In the genomic region with DNA sequence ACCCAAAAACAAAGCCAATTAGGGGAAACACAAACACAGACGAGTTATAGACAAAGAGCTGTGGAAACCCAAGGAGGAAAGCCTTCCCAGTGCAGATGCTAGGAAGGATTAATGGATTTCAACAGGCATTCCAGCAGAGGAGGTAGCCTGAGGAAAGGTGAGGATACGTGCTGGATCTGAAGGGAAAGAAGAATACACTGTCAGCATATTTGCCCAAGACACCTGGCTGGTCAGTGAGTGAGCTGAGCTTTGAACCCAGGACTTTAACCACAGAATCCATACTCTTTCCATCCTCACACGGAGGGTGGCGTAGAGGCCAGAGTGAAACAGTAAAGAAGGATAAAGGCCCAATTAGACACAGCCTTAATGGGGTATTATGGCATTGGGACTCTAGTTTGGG, we compare ENCODE assay signal across 21 cellular contexts. TPM values are rescaled to one million over a fixed set of nuclear protein-coding genes. Genes with fewer than 3 reads are reported as not detected.
DNase-seq lines count a peak whose midpoint lies in the region; ATAC-seq, FAIRE-seq and TF ChIP-seq lines count a peak whose summit lies in the region.
"Had no signal": no experiment of that assay in that cellular context is flagged by ENCODE, and none has a peak within 500 bp of the region (broad histone marks: within the 10 kb centered on the region; RNA-seq: fewer than 3 reads in every experiment).

No MANE protein-coding gene starts in this region.

- H3K9ac ChIP-seq in HepG2 (ENCODE audit: insufficient read depth, low read depth, low read length): no peak overlapping the region
- no peak overlapping the region for H3K9ac ChIP-seq in K562 (ENCODE audit: insufficient read depth in 1 of 2, low read depth in 2 of 2, low read length in 2 of 2)

- POLR2A ChIA-PET in HepG2 (lab: Yijun Ruan, JAX): no interaction called here
- POLR2A ChIA-PET in K562 (lab: Yijun Ruan, JAX): no interaction called here

- TF ChIP-seq RAD21 in HepG2 (CRISPR knock-in tag; IDR thresholded peaks at IDR 0.05) (no peak), K562 (CRISPR knock-in tag; conservative IDR thresholded peaks at IDR 0.05 in 1 of 2, IDR thresholded peaks at IDR 0.05 in 1 of 2) (no peak)

- no peak for ATAC-seq in HepG2
- ATAC-seq in right lobe of liver: no peak
- no peak for ATAC-seq in K562
- ATAC-seq in GM18909 (IDR thresholded peaks at IDR 0.05; ENCODE audit: poor library complexity, unreplicated experiment): no peak
- ATAC-seq: GM23338, HCT116 had no signal

- intact Hi-C loops in HepG2 (cut with micrococcal nuclease; ENCODE audit: unreplicated experiment): no loop called here
- intact Hi-C loops in right lobe of liver (cut with DNase I): no loop called here
- intact Hi-C loops in K562 (cut with micrococcal nuclease): no loop called here

- TF ChIP-seq EP300 in HepG2 (IDR thresholded peaks at IDR 0.05; ENCODE audit: low read depth in 2 of 2, low read length in 2 of 2): no peak
- no peak for TF ChIP-seq EP300 in HepG2 (CRISPR knock-in tag; IDR thresholded peaks at IDR 0.05; ENCODE audit: borderline replicate concordance)
- no peak for TF ChIP-seq EP300 in K562 (IDR thresholded peaks at IDR 0.05; ENCODE audit: low read length)

- H3K79me2 ChIP-seq in HepG2 (ENCODE audit: insufficient read depth, low read length): no peaks in the 10 kb centered on the region
- no peaks in the 10 kb centered on the region for H3K79me2 ChIP-seq in K562 (ENCODE audit: control insufficient read depth, insufficient read depth, low read length)

- H4K20me1 ChIP-seq in HepG2 (ENCODE audit: insufficient read depth, low read length) (no peaks in the 10 kb centered on the region), K562 (replicated peaks; ENCODE audit: control insufficient read depth, insufficient read depth, low read length) (no peaks in the 10 kb centered on the region; the same call in 1 of the 2 replicates)

- H3K9me3 ChIP-seq in HepG2 (ENCODE audit: low read length) (no peaks in the 10 kb centered on the region), right lobe of liver (no peaks in the 10 kb centered on the region), K562 (replicated peaks; ENCODE audit: control insufficient read depth, insufficient read depth, low read depth, low read length) (no peaks in the 10 kb centered on the region)
- H3K9me3 ChIP-seq: Caco-2 had no signal

- no peak overlapping the region for H3K27ac ChIP-seq in HepG2 (ENCODE audit: extremely low read length, insufficient read depth, low read length)
- H3K27ac ChIP-seq in right lobe of liver: no peak overlapping the region
- no peak overlapping the region for H3K27ac ChIP-seq in K562 (ENCODE audit: extremely low read depth, low read depth, low read length)

- TF ChIP-seq CTCF in HepG2 (CRISPR knock-in tag; IDR thresholded peaks at IDR 0.05) (no peak), right lobe of liver (IDR thresholded peaks at IDR 0.05) (no peak), K562 (IDR thresholded peaks at IDR 0.05 in 2 of 3, conservative IDR thresholded peaks at IDR 0.05 in 1 of 3; ENCODE audit: insufficient read depth in 2 of 3, low read depth in 1 of 3, low read length in 3 of 3) (no peak)

- no peaks in the 10 kb centered on the region for H3K36me3 ChIP-seq in HepG2 (replicated peaks in 1 of 2; ENCODE audit: control insufficient read depth in 1 of 2, insufficient read depth in 2 of 2, low read length in 2 of 2)
- no peaks in the 10 kb centered on the region for H3K36me3 ChIP-seq in right lobe of liver
- H3K36me3 ChIP-seq in K562 (ENCODE audit: control insufficient read depth, insufficient read depth, low read length): no peaks in the 10 kb centered on the region

- in situ Hi-C loops in HepG2 (cut with HindIII; ENCODE audit: extremely low pct_ligation_motif_present, low pct_unique_long_range_greater_than_20kb): loop anchor here (25.0 kb wide), 1 partner anchor 853 kb away; no protein-coding TSS in a partner anchor
- in situ Hi-C loops in K562 (cut with MboI): loop anchor here (25.0 kb wide), 1 partner anchor 353 kb away; the partner anchor contains the start of gene TMEM108

- CTCF ChIA-PET in HepG2 (lab: Yijun Ruan, JAX; ENCODE audit: low intra/inter-chr PET ratio, low total read pairs): no interaction called here
- CTCF ChIA-PET in K562 (lab: Yijun Ruan, JAX; ENCODE audit: low intra/inter-chr PET ratio): no interaction called here

- no peaks in the 10 kb centered on the region for H3K9me1 ChIP-seq in K562 (ENCODE audit: control insufficient read depth, insufficient read depth, low read length)

- H3K4me1 ChIP-seq in HepG2 (ENCODE audit: insufficient read depth, low read length) (peaks cover 11% of the 10 kb centered on the region), right lobe of liver (no peaks in the 10 kb centered on the region), K562 (replicated peaks in 1 of 2; ENCODE audit: control insufficient read depth in 2 of 2, insufficient read depth in 2 of 2, low read length in 2 of 2) (no peaks in the 10 kb centered on the region)
- H3K4me1 ChIP-seq: Caco-2 had no signal

- H2AFZ ChIP-seq in HepG2 (ENCODE audit: low read length) (no peak overlapping the region), K562 (ENCODE audit: low read depth, low read length) (no peak overlapping the region)
- H2AFZ ChIP-seq: GM23338 had no signal

- DNase-seq in HepG2 (ENCODE audit: low spot score): no peak
- DNase-seq in right lobe of liver: no peak
- no peak for DNase-seq in K562 (ENCODE audit: extremely low read depth in 1 of 4, low spot score in 3 of 4)
- DNase-seq in mesenteric fat pad (ENCODE audit: low spot score): peak; percentile 28
- no peak for DNase-seq in pons (ENCODE audit: low spot score)
- DNase-seq: 8988T; C1 segment of cervical spinal cord; Caco-2; CD4-positive, alpha-beta memory T cell; DMS153; DND-41; H9 had no signal

- no peak overlapping the region for H3K4me3 ChIP-seq in HepG2 (replicated peaks in 1 of 3; ENCODE audit: insufficient read depth in 1 of 3, low read depth in 2 of 3, low read length in 3 of 3)
- H3K4me3 ChIP-seq in right lobe of liver: no peak overlapping the region
- no peak overlapping the region for H3K4me3 ChIP-seq in K562
- H3K4me3 ChIP-seq: GM23338 had no signal

- FAIRE-seq in HepG2 (lab: Jason Lieb, UNC) (no peak), K562 (lab: Jason Lieb, UNC) (no peak)
- FAIRE-seq: G401.6, GM12892, GM19239 had no signal

- TF ChIP-seq POLR2A in HepG2 (IDR thresholded peaks at IDR 0.05; ENCODE audit: insufficient read depth in 1 of 2, low read depth in 2 of 2, low read length in 2 of 2) (no peak), right lobe of liver (IDR thresholded peaks at IDR 0.05) (no peak), K562 (conservative IDR thresholded peaks at IDR 0.05) (no peak)

- H3K4me2 ChIP-seq in HepG2 (ENCODE audit: low read depth, low read length) (no peak overlapping the region), K562 (ENCODE audit: insufficient read depth, low read length) (no peak overlapping the region)
- H3K4me2 ChIP-seq: GM23338 had no signal

- WGBS in HepG2 (ENCODE audit: low lambda C conversion rate): 16% methylated on average over 4 of the region's 4 CpGs
- WGBS in right lobe of liver (ENCODE audit: insufficient coverage, low coverage, low lambda C conversion rate, missing lambda C conversion rate): 83% methylated on average over 4 of the region's 4 CpGs
- WGBS in K562 (ENCODE audit: insufficient coverage, low coverage, missing lambda C conversion rate): 34% methylated on average over 4 of the region's 4 CpGs

- no TSS peak for BruUV-seq in HepG2 (replicated peaks; lab: Mats Ljungman, UMichigan)
- BruUV-seq in K562 (replicated peaks; lab: Mats Ljungman, UMichigan): no TSS peak

- H3K27me3 ChIP-seq in HepG2 (ENCODE audit: control insufficient read depth in 1 of 2, insufficient read depth in 2 of 2, low read length in 2 of 2) (peaks cover 2 to 8% of the 10 kb centered on the region in 2 experiments; a peak in 2 of 5 replicates), right lobe of liver (no peaks in the 10 kb centered on the region), K562 (ENCODE audit: control insufficient read depth in 2 of 2, insufficient read depth in 2 of 2, low read length in 2 of 2) (no peaks in the 10 kb centered on the region)

RNA-seq across cellular contexts. Expression of gene BFSP2, which starts 9.1 kb away (rescaled TPM):
- total RNA-seq in HepG2 (2016; rRNA removed; fragmentation: Illumina TruSeq; extraction: Trizol) (not detected in 2 replicates), right lobe of liver (not detected), K562 (2014; rRNA removed) (not detected in 2 replicates), K562 (2014; rRNA removed; fragmentation: Illumina TruSeq; extraction: Trizol) (not detected in 2 replicates), K562 (2015; rRNA removed; fragmentation: Illumina TruSeq; extraction: Trizol) (not detected in 2 replicates), K562 (2021) (not detected in 2 replicates), mesenteric fat pad (not detected)
- not detected in 2 replicates for total RNA-seq in HepG2 (2016; cell fraction: cytosol; rRNA removed; fragmentation: Illumina TruSeq; extraction: Trizol; ENCODE audit: low read depth)
- total RNA-seq in HepG2 (2016; cell fraction: insoluble cytoplasmic fraction; rRNA removed; fragmentation: Illumina TruSeq; extraction: Trizol): not detected in 2 replicates
- not detected in 2 replicates for total RNA-seq in HepG2 (2016; cell fraction: membrane; rRNA removed; fragmentation: Illumina TruSeq; extraction: Trizol)
- total RNA-seq in HepG2 (2016; cell fraction: nucleus; rRNA removed; fragmentation: Illumina TruSeq; extraction: Trizol): not detected in 2 replicates
- polyA plus RNA-seq in HepG2 (2011; rRNA removed) (not detected in 2 replicates), K562 (2011; rRNA removed) (not detected in 2 replicates), K562 (2014; fragmentation: Illumina TruSeq; extraction: Trizol) (not detected in 2 replicates), K562 (2014; fragmentation: Nextera tagmentation; extraction: Ambion mirVana) (not detected), K562 (2014; rRNA removed) (not detected in 2 replicates)
- polyA plus RNA-seq in HepG2 (2011; cell fraction: cytosol; rRNA removed): not detected in 2 replicates
- not detected in 2 replicates for polyA plus RNA-seq in HepG2 (2011; cell fraction: nucleus; rRNA removed)
- polyA plus RNA-seq in HepG2 (2012): not detected in 2 replicates
- polyA plus RNA-seq in HepG2 (2016; cell fraction: cytosol; fragmentation: Illumina TruSeq; extraction: Trizol; ENCODE audit: low read depth): not detected in 2 replicates
- not detected in 2 replicates for polyA plus RNA-seq in HepG2 (2016; cell fraction: insoluble cytoplasmic fraction; fragmentation: Illumina TruSeq; extraction: Trizol; ENCODE audit: low read depth)
- polyA plus RNA-seq in HepG2 (2016; cell fraction: membrane; fragmentation: Illumina TruSeq; extraction: Trizol; ENCODE audit: low read depth): not detected in 2 replicates
- not detected in 2 replicates for polyA plus RNA-seq in HepG2 (2016; cell fraction: nucleus; fragmentation: Illumina TruSeq; extraction: Trizol; ENCODE audit: insufficient read depth, low read depth)
- polyA minus RNA-seq in HepG2 (2011; rRNA and poly(A)+ RNA removed; ENCODE audit: low replicate concordance): not detected in 2 replicates
- not detected in 2 replicates for polyA minus RNA-seq in HepG2 (2011; cell fraction: cytosol; rRNA and poly(A)+ RNA removed)
- polyA minus RNA-seq in HepG2 (2011; cell fraction: nucleus; rRNA and poly(A)+ RNA removed): not detected in 2 replicates
- total RNA-seq in K562 (2011; cell fraction: chromatin; rRNA removed; ENCODE audit: low replicate concordance): not detected in 2 replicates
- total RNA-seq in K562 (2011; cell fraction: nucleolus; rRNA removed): not detected in 2 replicates
- not detected in 2 replicates for total RNA-seq in K562 (2011; cell fraction: nucleoplasm; rRNA removed)
- not detected in 2 replicates for polyA plus RNA-seq in K562 (2011; cell fraction: cytosol; rRNA removed)
- polyA plus RNA-seq in K562 (2011; cell fraction: nucleus; rRNA removed): not detected in 2 replicates
- not detected in 2 replicates for polyA plus RNA-seq in K562 (2012)
- not detected in 2 replicates for polyA minus RNA-seq in K562 (2011; rRNA and poly(A)+ RNA removed)
- not detected in 2 replicates for polyA minus RNA-seq in K562 (2011; cell fraction: cytosol; rRNA and poly(A)+ RNA removed)
- not detected in 2 replicates for polyA minus RNA-seq in K562 (2011; cell fraction: nucleus; rRNA and poly(A)+ RNA removed)
- total RNA-seq: A673; Caco-2; CD4-positive, alpha-beta memory T cell; GM23338; H4; H9 had no signal
- polyA plus RNA-seq: BJ, GM23338 had no signal

Comparison
In these comparisons a context has a peak if more than half of its experiments do, and no peak if none do; other contexts are left out.
1. Of the 241 proteins assayed by ChIP-seq in both HepG2 and K562: peak only in HepG2: MAFF; only in K562: none; in both: MAFK; in neither: 239.